ENCODE assay signal across 8 cellular contexts in the genomic region with DNA sequence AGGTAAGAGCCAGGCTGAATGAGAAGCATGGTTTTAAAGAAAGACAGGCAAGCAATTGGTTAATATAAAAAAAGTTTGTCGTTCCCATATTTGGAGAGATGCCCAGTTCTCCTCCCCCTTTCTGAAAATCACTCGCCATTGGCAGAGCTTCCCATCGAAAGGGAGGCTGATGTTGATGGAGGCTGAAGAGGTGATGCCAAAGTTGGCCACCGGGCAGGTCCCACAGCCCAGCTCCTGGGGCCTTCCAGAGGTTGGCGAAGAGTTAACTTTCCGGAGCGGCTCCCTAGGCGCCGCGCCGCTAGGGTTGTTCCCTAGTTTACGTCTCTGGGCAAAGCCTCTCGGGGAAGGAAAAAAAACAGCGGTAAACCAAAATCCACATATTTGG.
A peak's percentile ranks its signal among the peaks of the same experiment; 100 is the strongest.
DNase-seq lines count a peak whose midpoint lies in the region; ATAC-seq lines count a peak whose summit lies in the region.

No MANE protein-coding gene starts in this region.

- H3K9ac ChIP-seq in adipocyte (ENCODE audit: low read length): peak overlapping the region; percentile 92
- H3K9ac ChIP-seq in iPS-15b (ENCODE audit: low read depth, low read length): peak overlapping the region; percentile 74

- peak overlapping the region; percentile 89 for H3K4me3 ChIP-seq in adipocyte (ENCODE audit: low read length)
- peak overlapping the region; percentile 74 for H3K4me3 ChIP-seq in iPS-15b (ENCODE audit: low read depth, low read length)

- DNase-seq in NCI-H748 (lab: John Stamatoyannopoulos, UW; ENCODE audit: unreplicated experiment) (peak; percentile 61), NCI-H748 treated with DMSO at 0.1 percent for 48 hours (lab: John Stamatoyannopoulos, UW) (no peak), NCI-H2081 treated with DMSO at 0.1 percent for 48 hours (lab: John Stamatoyannopoulos, UW) (peak; percentile 37), adipocyte (ENCODE audit: low read depth) (peak; percentile 28), smooth muscle cell of the brain vasculature (ENCODE audit: low read depth, low spot score) (peak; percentile 10), AML-193 (lab: John Stamatoyannopoulos, UW) (no peak)

- no peak for ATAC-seq in GM19467 (IDR thresholded peaks at IDR 0.05; ENCODE audit: unreplicated experiment)

- no peaks in the 10 kb centered on the region for H3K9me3 ChIP-seq in adipocyte (ENCODE audit: control insufficient read depth, low read length)
- no peaks in the 10 kb centered on the region for H3K9me3 ChIP-seq in iPS-15b (ENCODE audit: control insufficient read depth, insufficient read depth, low read length)

- H3K27me3 ChIP-seq in adipocyte (replicated peaks; ENCODE audit: control insufficient read depth, insufficient read depth, low read length): no peaks in the 10 kb centered on the region
- H3K27me3 ChIP-seq in iPS-15b (ENCODE audit: control insufficient read depth, insufficient read depth, low read length): peaks cover 16% of the 10 kb centered on the region

- peaks cover 27% of the 10 kb centered on the region for H3K4me1 ChIP-seq in adipocyte (ENCODE audit: control insufficient read depth, insufficient read depth, low read length)
- H3K4me1 ChIP-seq in iPS-15b (ENCODE audit: control insufficient read depth, insufficient read depth, low read length): no peaks in the 10 kb centered on the region

- no peaks in the 10 kb centered on the region for H3K36me3 ChIP-seq in adipocyte (ENCODE audit: control insufficient read depth, insufficient read depth, low read length, severe bottlenecking)
- H3K36me3 ChIP-seq in iPS-15b (ENCODE audit: control insufficient read depth, insufficient read depth, low read length): no peaks in the 10 kb centered on the region

Comparison
In these comparisons a context has a peak if more than half of its experiments do, and no peak if none do; other contexts are left out.
1. DNase-seq: peak in NCI-H748 (single experiment), NCI-H2081 treated with DMSO at 0.1 percent for 48 hours (single experiment), adipocyte (single experiment) and smooth muscle cell of the brain vasculature (single experiment); none in NCI-H748 treated with DMSO at 0.1 percent for 48 hours (single experiment) and AML-193 (0 of 2).